In the genomic region with DNA sequence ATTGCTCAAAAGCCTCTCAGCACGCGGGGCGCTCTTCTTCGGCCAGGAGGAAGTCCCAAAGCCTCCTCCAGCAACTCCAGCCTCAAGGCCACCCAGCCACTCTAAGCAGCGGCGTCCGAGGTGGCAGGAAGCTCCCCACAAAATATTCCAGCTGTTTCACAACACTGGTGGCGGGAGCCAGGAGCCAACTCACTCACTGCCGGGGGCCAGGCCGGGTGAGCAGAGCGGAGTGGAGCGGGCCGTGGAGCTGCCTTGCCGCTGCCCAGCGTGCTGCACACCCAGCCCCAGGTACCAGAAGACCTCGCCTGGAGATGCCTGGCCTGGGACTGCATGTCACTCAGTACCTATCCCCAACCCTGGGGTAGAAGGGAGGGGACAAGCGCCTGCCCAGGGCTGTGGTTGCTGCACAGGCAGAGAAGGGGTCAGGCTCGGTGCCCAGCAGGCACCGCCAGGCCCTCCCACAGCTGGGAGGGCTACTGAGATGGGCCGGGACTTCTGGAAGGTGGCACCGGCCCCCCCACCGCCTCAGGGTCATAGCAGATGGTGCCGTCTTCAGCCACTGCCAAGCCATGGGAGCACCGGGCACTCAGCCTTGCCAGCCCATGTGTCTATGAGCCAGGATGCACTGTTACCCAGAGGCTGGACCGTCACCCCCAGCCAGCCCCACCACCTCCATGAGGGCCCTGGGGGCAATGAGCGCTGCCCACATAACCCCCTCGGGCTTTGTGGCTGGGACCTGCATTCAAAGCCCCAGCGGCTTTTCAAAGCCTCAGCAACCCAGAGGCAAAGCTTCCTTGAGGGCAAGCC, we compare ENCODE assay signal across 13 cellular contexts. TPM values are rescaled to one million over a fixed set of nuclear protein-coding genes. Genes with fewer than 3 reads are reported as not detected.
DNase-seq lines count a peak whose midpoint lies in the region; FAIRE-seq and TF ChIP-seq lines count a peak whose summit lies in the region.
"Had no signal": no experiment of that assay in that cellular context is flagged by ENCODE, and none has a peak within 500 bp of the region (broad histone marks: within the 10 kb centered on the region; RNA-seq: fewer than 3 reads in every experiment).

No MANE protein-coding gene starts in this region.

- FAIRE-seq in kidney (lab: Jason Lieb, UNC) = no peak
- FAIRE-seq: GM19239, HTR-8/SVneo had no signal

- no peaks in the 10 kb centered on the region for H3K27me3 ChIP-seq in stomach

- H3K9ac ChIP-seq in kidney (ENCODE audit: low read length in 2 of 2) = no peak overlapping the region

- H3K4me1 ChIP-seq in kidney (ENCODE audit: control insufficient read depth in 1 of 2, insufficient read depth in 1 of 2, low read depth in 1 of 2, low read length in 2 of 2) (peaks cover 11 to 47% of the 10 kb centered on the region in 2 donors), stomach (peaks cover 49 to 88% (median 76%) of the 10 kb centered on the region in 4 donors)

- TF ChIP-seq POLR2A in stomach (IDR thresholded peaks at IDR 0.05) = no peak

- 69 to 85% (median 81%) methylated on average over 2 to 28 of the region's 28 CpGs for WGBS in stomach, 5 donors

- H3K36me3 ChIP-seq in kidney (ENCODE audit: control insufficient read depth in 1 of 2, insufficient read depth in 2 of 2, low read length in 2 of 2) = peaks cover 0 to 11% of the 10 kb centered on the region in 2 donors
- peaks cover 26 to 64% (median 62%) of the 10 kb centered on the region in 4 donors for H3K36me3 ChIP-seq in stomach

- H3K9me3 ChIP-seq in kidney (ENCODE audit: control insufficient read depth in 1 of 2, low read length in 2 of 2) (no peaks in the 10 kb centered on the region), stomach (no peaks in the 10 kb centered on the region)

- H3K27ac ChIP-seq in kidney (ENCODE audit: low read depth in 2 of 2, low read length in 2 of 2) (no peak overlapping the region), stomach (peak overlapping the region in 4 of 5 donors; percentile 47 to 68 (median 62))

- H3K4me3 ChIP-seq in choroid plexus epithelial cell (ENCODE audit: low read depth, low read length) (no peak overlapping the region), kidney (ENCODE audit: low read length in 2 of 2) (no peak overlapping the region), stomach (no peak overlapping the region)
- H3K4me3 ChIP-seq: GM23338 had no signal

- TF ChIP-seq CTCF in choroid plexus epithelial cell (conservative IDR thresholded peaks at IDR 0.05; ENCODE audit: low read depth, low read length) (no peak), kidney (IDR thresholded peaks at IDR 0.05; ENCODE audit: borderline replicate concordance, extremely low read depth, insufficient read depth) (no peak), stomach (IDR thresholded peaks at IDR 0.05) (no peak)

- peak; percentile 89 for DNase-seq in GM03348 (ENCODE audit: low spot score)
- peak; percentile 53 for DNase-seq in choroid plexus epithelial cell (ENCODE audit: low read depth)
- peak; percentile 91 for DNase-seq in kidney
- no peak for DNase-seq in stomach
- no peak for DNase-seq in NCI-H526 treated with DMSO at 0.1 percent for 48 hours (lab: John Stamatoyannopoulos, UW)
- no peak for DNase-seq in T-helper 2 cell
- DNase-seq in activated CD4-positive, CD25-positive, alpha-beta regulatory T cell (lab: John Stamatoyannopoulos, UW) = no peak
- no peak for DNase-seq in NCI-H1417 treated with DMSO at 0.1 percent for 48 hours (lab: John Stamatoyannopoulos, UW)
- DNase-seq: activated CD4-positive, alpha-beta memory T cell treated with anti-CD3 and anti-CD28 coated beads, Interleukin-2, amount 10 ng/mL, durations not matched to agents 7 days and 5 days; NCI-H1694 had no signal

- intact Hi-C loops in kidney (cut with DNase I) = no loop called here
- intact Hi-C loops in stomach (cut with DNase I; ENCODE audit: low total_unique reads) = no loop called here

- no peak for TF ChIP-seq EP300 in stomach (IDR thresholded peaks at IDR 0.05)

RNA-seq across cellular contexts. Expression of a gene that starts 59.2 kb away (rescaled TPM):
- 53.2 TPM for total RNA-seq in kidney
- polyA plus RNA-seq in kidney (ENCODE audit: insufficient read depth, low read depth, low replicate concordance) = 32.0 TPM
- 10 to 100 TPM in 3 of 5 donors, 1 to 10 TPM in 2; 3.1 to 30.4 (median 16.7) TPM for total RNA-seq in stomach
- 10 to 100 TPM; 21.2 to 33.8 (median 27.4) TPM for polyA plus RNA-seq in stomach

Comparison
In these comparisons a context has a peak if more than half of its experiments do, and no peak if none do; other contexts are left out.
1. DNase-seq: peak in GM03348 (single experiment), choroid plexus epithelial cell (single experiment) and kidney (single experiment); none in stomach (single experiment), NCI-H526 treated with DMSO at 0.1 percent for 48 hours (single experiment), T-helper 2 cell (0 of 5), activated CD4-positive, CD25-positive, alpha-beta regulatory T cell (0 of 4) and NCI-H1417 treated with DMSO at 0.1 percent for 48 hours (single experiment).
2. H3K27ac ChIP-seq: peak in stomach (4 of 5); none in kidney (0 of 2).